ENCODE assay signal across 11 cellular contexts in genomic region chr9:89740722-89741121, GRCh38.
A peak's percentile ranks its signal among the peaks of the same experiment; 100 is the strongest.
DNase-seq lines count a peak whose midpoint lies in the region; ATAC-seq, FAIRE-seq and TF ChIP-seq lines count a peak whose summit lies in the region.
"Had no signal": no experiment of that assay in that cellular context is flagged by ENCODE, and none has a peak within 500 bp of the region (broad histone marks: within the 10 kb centered on the region; RNA-seq: fewer than 3 reads in every experiment).

No MANE protein-coding gene starts in this region.

- no peak overlapping the region for H3K4me2 ChIP-seq in Karpas-422 (ENCODE audit: low read depth, low read length, poor library complexity, severe bottlenecking)

- H3K79me2 ChIP-seq in Karpas-422 (ENCODE audit: low read length): no peaks in the 10 kb centered on the region

- FAIRE-seq in HTR-8/SVneo (lab: Jason Lieb, UNC): no peak

- H3K9me3 ChIP-seq in Karpas-422 (ENCODE audit: low read length): no peaks in the 10 kb centered on the region
- H3K9me3 ChIP-seq: right lobe of liver had no signal

- H3K9me3 Mint-ChIP-seq in dendritic cell treated with granulocyte-macrophage colony-stimulating factor and Interleukin-4, amounts not matched to agents 40 ng/mL and 50 ng/mL, for 4 days: no peaks in the 10 kb centered on the region

- TF ChIP-seq CTCF in GM06990 (IDR thresholded peaks at IDR 0.05; ENCODE audit: insufficient read depth, low read length, poor library complexity, severe bottlenecking): no peak

- H4K20me1 ChIP-seq in Karpas-422 (ENCODE audit: insufficient read depth, low read depth, low read length): no peaks in the 10 kb centered on the region

- no peak overlapping the region for H3K9ac ChIP-seq in Karpas-422 (ENCODE audit: low read length)

- H3K36me3 ChIP-seq in GM06990 (ENCODE audit: control insufficient read depth, insufficient read depth, low read length) (no peaks in the 10 kb centered on the region), Karpas-422 (ENCODE audit: insufficient read depth, low read length) (no peaks in the 10 kb centered on the region)
- H3K36me3 ChIP-seq: right lobe of liver had no signal

- H3K4me3 ChIP-seq in GM06990 (replicated peaks; ENCODE audit: low read depth, low read length) (no peak overlapping the region), Karpas-422 (ENCODE audit: low read length) (no peak overlapping the region)
- H3K4me3 ChIP-seq: right lobe of liver had no signal

- H3K4me1 Mint-ChIP-seq in dendritic cell treated with granulocyte-macrophage colony-stimulating factor and Interleukin-4, amounts not matched to agents 40 ng/mL and 50 ng/mL, for 4 days (ENCODE audit: low read depth): peaks cover 34% of the 10 kb centered on the region

- peaks cover 4% of the 10 kb centered on the region for H3K27me3 Mint-ChIP-seq in dendritic cell treated with granulocyte-macrophage colony-stimulating factor and Interleukin-4, amounts not matched to agents 40 ng/mL and 50 ng/mL, for 4 days

- no peaks in the 10 kb centered on the region for H3K27me3 ChIP-seq in GM06990 (replicated peaks; ENCODE audit: control insufficient read depth, insufficient read depth, low read length)
- H3K27me3 ChIP-seq in Karpas-422 (ENCODE audit: low read length): no peaks in the 10 kb centered on the region
- H3K27me3 ChIP-seq: right lobe of liver had no signal

- DNase-seq in GM06990 (ENCODE audit: extremely low read depth, insufficient read length) (peak; percentile 39), foreskin melanocyte (no peak), HUDEP-2 (lab: John Stamatoyannopoulos, UW; ENCODE audit: unreplicated experiment in 76 of 76) (no peak), Karpas-422 (no peak), HTR-8/SVneo (ENCODE audit: insufficient read length, low spot score) (no peak)
- DNase-seq: DMS79, NCI-H510A treated with DMSO at 0.1 percent for 48 hours, right lobe of liver had no signal

- ATAC-seq in GM21515 (IDR thresholded peaks at IDR 0.05; ENCODE audit: unreplicated experiment): peak; percentile 49
- ATAC-seq in HG03575 (IDR thresholded peaks at IDR 0.05; ENCODE audit: extremely low read depth, insufficient number of reproducible peaks, low FRiP score, unreplicated experiment): peak; percentile 45
- ATAC-seq: right lobe of liver had no signal

- no peak overlapping the region for H3K27ac ChIP-seq in Karpas-422 (ENCODE audit: low read length)
- H3K27ac ChIP-seq: right lobe of liver had no signal

- no peak overlapping the region for H2AFZ ChIP-seq in Karpas-422 (ENCODE audit: low read length)

- intact Hi-C loops in dendritic cell treated with granulocyte-macrophage colony-stimulating factor and Interleukin-4, amounts not matched to agents 40 ng/mL and 50 ng/mL, for 4 days (cut with micrococcal nuclease): loop anchor here (1.0 kb wide), 1 partner anchor 21 kb away; no protein-coding TSS in a partner anchor

- no peaks in the 10 kb centered on the region for H3K36me3 Mint-ChIP-seq in dendritic cell treated with granulocyte-macrophage colony-stimulating factor and Interleukin-4, amounts not matched to agents 40 ng/mL and 50 ng/mL, for 4 days (ENCODE audit: low read depth)

- H3K4me3 Mint-ChIP-seq in dendritic cell treated with granulocyte-macrophage colony-stimulating factor and Interleukin-4, amounts not matched to agents 40 ng/mL and 50 ng/mL, for 4 days: no peak overlapping the region

- peak overlapping the region; percentile 85 for H3K27ac Mint-ChIP-seq in dendritic cell treated with granulocyte-macrophage colony-stimulating factor and Interleukin-4, amounts not matched to agents 40 ng/mL and 50 ng/mL, for 4 days

- H3K9me2 ChIP-seq in Karpas-422 (replicated peaks; ENCODE audit: insufficient read depth, low read length): no peaks in the 10 kb centered on the region

- H3K4me1 ChIP-seq in Karpas-422 (ENCODE audit: low read length): no peaks in the 10 kb centered on the region
